In genomic region chr21:43330306-43330881, GRCh38 we compare ENCODE assay signal across 24 cellular contexts.
"Had no signal": no experiment of that assay in that cellular context is flagged by ENCODE, and none has a peak within 500 bp of the region (broad histone marks: within the 10 kb centered on the region; RNA-seq: fewer than 3 reads in every experiment).

No MANE protein-coding gene starts in this region.

- H3K4me3 ChIP-seq: breast epithelium, Peyer's patch had no signal

- H3K36me3 ChIP-seq: breast epithelium, Peyer's patch, WERI-Rb-1 had no signal

- H3K27ac ChIP-seq: Peyer's patch, WERI-Rb-1 had no signal

- H3K27ac Mint-ChIP-seq: activated CD4-positive, alpha-beta memory T cell treated with anti-CD3 and anti-CD28 coated beads, Interleukin-2, amount 10 ng/mL, durations not matched to agents 7 days and 5 days; activated CD4-positive, alpha-beta T cell treated with anti-CD3 and anti-CD28 coated beads for 36 hours; activated naive CD4-positive, alpha-beta T cell treated with anti-CD3 and anti-CD28 coated beads for 36 hours; activated naive CD8-positive, alpha-beta T cell; activated T-helper 17 cell treated with anti-CD3 and anti-CD28 coated beads, Interleukin-2, amount 50 U/mL, for 72 hours; T-helper 17 cell had no signal

- DNase-seq: activated CD4-positive, alpha-beta memory T cell treated with anti-CD3 and anti-CD28 coated beads, Interleukin-2, amount 10 ng/mL, durations not matched to agents 7 days and 5 days; activated CD4-positive, alpha-beta T cell treated with anti-CD3 and anti-CD28 coated beads for 36 hours; activated CD4-positive, alpha-beta T cell treated with anti-CD3 and anti-CD28 coated beads, Interleukin-2, amount 50 U/mL, for 1 hour; activated gamma-delta T cell; activated naive CD4-positive, alpha-beta T cell treated with anti-CD3 and anti-CD28 coated beads for 36 hours; activated T-cell treated with anti-CD3 and anti-CD28 coated beads for 4 hours; activated T-cell treated with anti-CD3 and anti-CD28 coated beads, Interleukin-2, amount 50 U/mL, for 48 hours; anterior cingulate cortex; Karpas-422; MM.1S; NCI-H1105; NCI-H1436; NCI-H187; NCI-H2081 treated with DMSO at 0.1 percent for 48 hours; NCI-H446; NCI-H524; Peyer's patch; SHP77 treated with DMSO at 0.1 percent for 48 hours; T-helper 17 cell; WERI-Rb-1 had no signal

- H3K4me3 Mint-ChIP-seq: activated CD4-positive, alpha-beta memory T cell treated with anti-CD3 and anti-CD28 coated beads, Interleukin-2, amount 10 ng/mL, durations not matched to agents 7 days and 5 days; activated CD4-positive, alpha-beta T cell treated with anti-CD3 and anti-CD28 coated beads for 36 hours; activated naive CD4-positive, alpha-beta T cell treated with anti-CD3 and anti-CD28 coated beads for 36 hours; activated naive CD8-positive, alpha-beta T cell; activated T-helper 17 cell treated with anti-CD3 and anti-CD28 coated beads, Interleukin-2, amount 50 U/mL, for 72 hours; central memory CD8-positive, alpha-beta T cell; T-helper 17 cell had no signal

- H3K27me3 Mint-ChIP-seq: activated T-helper 17 cell treated with anti-CD3 and anti-CD28 coated beads, Interleukin-2, amount 50 U/mL, for 72 hours had no signal

- H3K4me1 Mint-ChIP-seq: activated CD4-positive, alpha-beta T cell treated with anti-CD3 and anti-CD28 coated beads for 36 hours; activated T-helper 17 cell treated with anti-CD3 and anti-CD28 coated beads, Interleukin-2, amount 50 U/mL, for 72 hours; central memory CD8-positive, alpha-beta T cell had no signal

- H3K27me3 ChIP-seq: breast epithelium, Peyer's patch had no signal

- ATAC-seq: activated CD4-positive, alpha-beta T cell treated with anti-CD3 and anti-CD28 coated beads for 36 hours; activated T-helper 17 cell treated with anti-CD3 and anti-CD28 coated beads, Interleukin-2, amount 50 U/mL, for 72 hours; T-helper 17 cell had no signal

- H3K9me3 Mint-ChIP-seq: activated naive CD4-positive, alpha-beta T cell treated with anti-CD3 and anti-CD28 coated beads for 36 hours; activated T-helper 17 cell treated with anti-CD3 and anti-CD28 coated beads, Interleukin-2, amount 50 U/mL, for 72 hours; central memory CD8-positive, alpha-beta T cell had no signal

- H3K9me3 ChIP-seq: breast epithelium, Peyer's patch had no signal

- H3K36me3 Mint-ChIP-seq: activated naive CD8-positive, alpha-beta T cell had no signal
